ENCODE assay signal across 10 cellular contexts in genomic region chr11:62501432-62501891, GRCh38. TPM values are rescaled to one million over a fixed set of nuclear protein-coding genes. Genes with fewer than 3 reads are reported as not detected.
DNase-seq lines count a peak whose midpoint lies in the region; ATAC-seq and TF ChIP-seq lines count a peak whose summit lies in the region.
"Had no signal": no experiment of that assay in that cellular context is flagged by ENCODE, and none has a peak within 500 bp of the region (broad histone marks: within the 10 kb centered on the region; RNA-seq: fewer than 3 reads in every experiment).

No MANE protein-coding gene starts in this region.

- no peak for ATAC-seq in GM18511 (IDR thresholded peaks at IDR 0.05; ENCODE audit: unreplicated experiment)

- no peaks in the 10 kb centered on the region for H3K27me3 ChIP-seq in NT2/D1 (ENCODE audit: insufficient read depth, insufficient read length)
- H3K27me3 ChIP-seq in trophoblast cell (ENCODE audit: insufficient read depth, low read length), result no peaks in the 10 kb centered on the region
- H3K27me3 ChIP-seq in Karpas-422 (ENCODE audit: low read length), result no peaks in the 10 kb centered on the region

- TF ChIP-seq CTCF in glutamatergic neuron (IDR thresholded peaks at IDR 0.05; ENCODE audit: partially characterized antibody, unreplicated experiment), result no peak

- H3K36me3 ChIP-seq in NT2/D1 (ENCODE audit: insufficient read depth, insufficient read length, low read length) (no peaks in the 10 kb centered on the region), trophoblast cell (ENCODE audit: control insufficient read depth in 1 of 2, insufficient read depth in 2 of 2, low read length in 2 of 2) (no peaks in the 10 kb centered on the region), Karpas-422 (ENCODE audit: insufficient read depth, low read length) (no peaks in the 10 kb centered on the region)

- H2BK12ac ChIP-seq in trophoblast cell (ENCODE audit: low read length), result peak overlapping the region; percentile 92

- H3K9me2 ChIP-seq in Karpas-422 (replicated peaks; ENCODE audit: insufficient read depth, low read length), result no peaks in the 10 kb centered on the region

- no CpG with 5 or more reads among the region's 11 CpGs for WGBS in trophoblast cell (ENCODE audit: extremely low coverage, insufficient coverage, insufficient read length)

- H2AFZ ChIP-seq in trophoblast cell (ENCODE audit: insufficient read depth, low read length, poor library complexity) (peak overlapping the region; percentile 25), Karpas-422 (ENCODE audit: low read length) (no peak overlapping the region)

- H3K79me1 ChIP-seq in trophoblast cell (ENCODE audit: low read length), result peaks cover 33% of the 10 kb centered on the region

- peak overlapping the region; percentile 79 for H4K91ac ChIP-seq in trophoblast cell (ENCODE audit: low read depth, low read length)

- H3K4ac ChIP-seq in trophoblast cell (ENCODE audit: low read depth, low read length), result no peak overlapping the region

- no peak overlapping the region for H3K4me3 ChIP-seq in NT2/D1 (ENCODE audit: insufficient read length, low read depth)
- H3K4me3 ChIP-seq in trophoblast cell (ENCODE audit: low read depth, low read length), result no peak overlapping the region
- no peak overlapping the region for H3K4me3 ChIP-seq in Karpas-422 (ENCODE audit: low read length)

- no peak overlapping the region for H3K23ac ChIP-seq in trophoblast cell (ENCODE audit: low read length)

- peaks cover 1% of the 10 kb centered on the region for H3K9me3 Mint-ChIP-seq in glutamatergic neuron (ENCODE audit: unreplicated experiment)

- peak overlapping the region; percentile 91 for H2AK5ac ChIP-seq in trophoblast cell (ENCODE audit: low read length)

- H3K9me3 ChIP-seq in NT2/D1 (ENCODE audit: insufficient read depth, low read length), result no peaks in the 10 kb centered on the region
- H3K9me3 ChIP-seq in trophoblast cell (ENCODE audit: insufficient read depth, low read depth, low read length), result no peaks in the 10 kb centered on the region
- H3K9me3 ChIP-seq in Karpas-422 (ENCODE audit: low read length), result no peaks in the 10 kb centered on the region

- H2BK5ac ChIP-seq in trophoblast cell (ENCODE audit: low read depth, low read length, poor library complexity), result peak overlapping the region; percentile 33

- peak overlapping the region; percentile 64 for H3K14ac ChIP-seq in trophoblast cell (ENCODE audit: low read length)

- DNase-seq in C1 segment of cervical spinal cord (lab: John Stamatoyannopoulos, UW) (peak in 11 of 14 donors; percentile 52 to 89 (median 80)), NT2/D1 (ENCODE audit: low read depth, low spot score) (no peak), glutamatergic neuron (peak; percentile 24), trophoblast cell (peak in 1 of 2 donors; percentile 34), Karpas-422 (no peak), GM19240 (ENCODE audit: insufficient read length, low spot score) (no peak)
- DNase-seq in stimulated activated CD4-positive, alpha-beta T cell treated with anti-CD3 and anti-CD28 coated beads, Interleukin-1b, Interleukin-23, amount 100 ng/mL, for 48 hours, result no peak
- DNase-seq: aorta, NCI-H187 had no signal

- peak overlapping the region; percentile 84 for H2BK120ac ChIP-seq in trophoblast cell (ENCODE audit: insufficient read depth, low read length, poor library complexity)

- H3K9ac ChIP-seq in NT2/D1 (ENCODE audit: insufficient read length, low read depth), result peak overlapping the region; percentile 54
- no peak overlapping the region for H3K9ac ChIP-seq in trophoblast cell (ENCODE audit: low read length)
- no peak overlapping the region for H3K9ac ChIP-seq in Karpas-422 (ENCODE audit: low read length)

- peaks cover 3% of the 10 kb centered on the region for H3K27me3 Mint-ChIP-seq in glutamatergic neuron (ENCODE audit: unreplicated experiment)

- H3K27ac Mint-ChIP-seq in glutamatergic neuron (ENCODE audit: unreplicated experiment), result peak overlapping the region; percentile 66

- H3K18ac ChIP-seq in trophoblast cell (ENCODE audit: low read length), result peak overlapping the region; percentile 67

- H4K12ac ChIP-seq in trophoblast cell (ENCODE audit: low read depth, low read length), result no peak overlapping the region

- H3K36me3 Mint-ChIP-seq in glutamatergic neuron (ENCODE audit: unreplicated experiment), result no peaks in the 10 kb centered on the region

- H3K4me1 Mint-ChIP-seq in glutamatergic neuron (ENCODE audit: low read depth, unreplicated experiment), result peaks cover 15% of the 10 kb centered on the region

- no peaks in the 10 kb centered on the region for H4K20me1 ChIP-seq in Karpas-422 (ENCODE audit: insufficient read depth, low read depth, low read length)

- peaks cover 6% of the 10 kb centered on the region for H3K79me2 ChIP-seq in trophoblast cell (ENCODE audit: control insufficient read depth, insufficient read depth, low read length, poor library complexity)
- H3K79me2 ChIP-seq in Karpas-422 (ENCODE audit: low read length), result no peaks in the 10 kb centered on the region

- peak overlapping the region; percentile 59 for H4K8ac ChIP-seq in trophoblast cell (ENCODE audit: low read depth, low read length)

- no peak overlapping the region for H3K4me3 Mint-ChIP-seq in glutamatergic neuron (ENCODE audit: unreplicated experiment)

- H3K4me1 ChIP-seq in NT2/D1 (ENCODE audit: insufficient read depth, insufficient read length), result peaks cover 32% of the 10 kb centered on the region
- H3K4me1 ChIP-seq in trophoblast cell (ENCODE audit: control insufficient read depth in 1 of 2, insufficient read depth in 2 of 2, low read length in 2 of 2), result peaks cover 23 to 32% of the 10 kb centered on the region in 2 experiments
- H3K4me1 ChIP-seq in Karpas-422 (ENCODE audit: low read length), result 0 out of 2 replicates have a peak, but pooled peaks cover 2% of the 10 kb centered on the region

- H3K4me2 ChIP-seq in trophoblast cell (ENCODE audit: low read length) (no peak overlapping the region), Karpas-422 (ENCODE audit: low read depth, low read length, poor library complexity, severe bottlenecking) (no peak overlapping the region)

- H3K27ac ChIP-seq in trophoblast cell (ENCODE audit: low read depth, low read length) (no peak overlapping the region), Karpas-422 (ENCODE audit: low read length) (no peak overlapping the region)

RNA-seq across cellular contexts. Expression of gene AHNAK, which starts 45.1 kb away (rescaled TPM):
- total RNA-seq in glutamatergic neuron (ENCODE audit: unreplicated experiment), result 4.5 TPM
- polyA plus RNA-seq in trophoblast cell (2013), result 191 and 221 TPM in 2 replicates
- total RNA-seq in Karpas-422 (2014; rRNA removed; shearing (Covaris generic); ENCODE audit: low replicate concordance), result under 0.01 and 0.34 TPM in 2 replicates

Comparison
In these comparisons a context has a peak if more than half of its experiments do, and no peak if none do; other contexts are left out.
1. DNase-seq: peak in C1 segment of cervical spinal cord (11 of 14) and glutamatergic neuron (single experiment); none in NT2/D1 (single experiment), Karpas-422 (single experiment), stimulated activated CD4-positive, alpha-beta T cell treated with anti-CD3 and anti-CD28 coated beads, Interleukin-1b, Interleukin-23, amount 100 ng/mL, for 48 hours (single experiment) and GM19240 (single experiment).